Comparison of ENCODE assay signal across 22 cellular contexts in the genomic region with DNA sequence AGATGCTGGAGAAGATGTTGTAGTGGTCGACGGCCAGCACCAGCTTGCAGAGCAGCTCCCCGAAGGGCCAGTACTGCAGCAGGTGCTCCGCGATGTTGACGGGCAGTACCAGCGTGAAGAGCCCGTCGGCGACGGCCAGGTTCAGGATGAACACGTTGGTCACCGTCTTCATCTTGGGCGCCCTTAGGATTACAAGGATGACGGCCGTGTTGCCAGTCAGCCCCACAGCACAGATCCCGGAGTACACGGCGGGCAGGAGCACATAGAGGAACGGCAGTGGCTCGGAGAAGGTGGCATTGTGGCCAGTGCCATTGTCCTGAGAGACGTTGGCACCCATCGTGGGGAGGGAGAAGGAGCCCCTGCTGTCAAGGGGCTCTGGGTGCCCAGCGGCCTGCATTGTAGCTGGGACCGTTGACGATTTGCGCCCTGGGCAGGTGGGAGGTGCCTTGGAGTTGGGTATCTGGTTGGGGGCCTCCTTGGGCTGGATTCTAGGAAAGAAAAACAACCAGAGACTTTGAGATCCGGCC. TPM values are rescaled to one million over a fixed set of nuclear protein-coding genes. Genes with fewer than 3 reads are reported as not detected.
DNase-seq lines count a peak whose midpoint lies in the region; ATAC-seq lines count a peak whose summit lies in the region.
"Had no signal": no experiment of that assay in that cellular context is flagged by ENCODE, and none has a peak within 500 bp of the region (broad histone marks: within the 10 kb centered on the region; RNA-seq: fewer than 3 reads in every experiment).

No MANE protein-coding gene starts in this region.

- no peaks in the 10 kb centered on the region for H3K9me3 ChIP-seq in BLaER1 treated with 17β-estradiol and CSF1 and Interleukin-3, amounts not matched to agents 10 nM and 100 nM (replicated peaks in 1 of 11)
- H3K9me3 ChIP-seq: colonic mucosa, prostate gland had no signal

- no peak overlapping the region for H3K9ac ChIP-seq in BLaER1 treated with 17β-estradiol and CSF1 and Interleukin-3, amounts not matched to agents 10 nM and 100 nM

- H3K27ac ChIP-seq in BLaER1 treated with 17β-estradiol and CSF1 and Interleukin-3, amounts not matched to agents 10 nM and 100 nM = no peak overlapping the region
- H3K27ac ChIP-seq: colonic mucosa, prostate gland had no signal

- H4K20me1 ChIP-seq in BLaER1 treated with 17β-estradiol and CSF1 and Interleukin-3, amounts not matched to agents 10 nM and 100 nM = peaks cover 0 to 45% (median 2%) of the 10 kb centered on the region in 11 experiments; a peak in 9 of 22 replicates

- H3K4me2 ChIP-seq in BLaER1 treated with 17β-estradiol and CSF1 and Interleukin-3, amounts not matched to agents 10 nM and 100 nM = peak overlapping the region in 6 of 11 experiments; percentile 71 to 89 (median 80); a peak in 2 of 22 replicates

- DNase-seq in ELF-1 (ENCODE audit: low read depth, low spot score) (peak; percentile 1), left ventricle myocardium superior (peak; percentile 22), posterior vena cava (ENCODE audit: low spot score) (peak; percentile 73), NCI-H2227 (lab: John Stamatoyannopoulos, UW; ENCODE audit: unreplicated experiment) (no peak)
- DNase-seq: activated B cell treated with CpG ODN at 0.5 μM for 24 hours, colonic mucosa, GF-D8, HFFc6, KBM-7, NCI-H1436 treated with DMSO at 0.1 percent for 48 hours, NCI-H526, small intestine had no signal

- ATAC-seq in left ventricle myocardium superior = no peak
- ATAC-seq in HG03354 (IDR thresholded peaks at IDR 0.05; ENCODE audit: poor library complexity, severe bottlenecking, unreplicated experiment) = no peak
- ATAC-seq in GM18868 (IDR thresholded peaks at IDR 0.05; ENCODE audit: unreplicated experiment) = no peak
- ATAC-seq: SK-N-SH treated with all-trans-retinoic acid at 6 μM for 48 hours; stimulated activated memory B cell treated with anti-CD40 and anti-IgM and Interleukin-4, amounts not matched to agents 10 μg/mL and 1 μg/mL and 100 μg/mL, for 72 hours had no signal

- H3K4me1 ChIP-seq in BLaER1 treated with 17β-estradiol and CSF1 and Interleukin-3, amounts not matched to agents 10 nM and 100 nM = peaks cover 22 to 71% (median 58%) of the 10 kb centered on the region in 10 experiments
- H3K4me1 ChIP-seq: colonic mucosa had no signal

- no peak overlapping the region for H3K4me3 ChIP-seq in BLaER1 treated with 17β-estradiol and CSF1 and Interleukin-3, amounts not matched to agents 10 nM and 100 nM
- H3K4me3 ChIP-seq: colonic mucosa, prostate gland had no signal

- intact Hi-C loops in left ventricle myocardium superior (cut with micrococcal nuclease) = no loop called here
- intact Hi-C loops in posterior vena cava (cut with DNase I) = no loop called here

- no peaks in the 10 kb centered on the region for H3K36me3 ChIP-seq in BLaER1 treated with 17β-estradiol and CSF1 and Interleukin-3, amounts not matched to agents 10 nM and 100 nM
- H3K36me3 ChIP-seq: colonic mucosa, prostate gland had no signal

- peaks cover 20 to 28% (median 26%) of the 10 kb centered on the region in 11 experiments for H3K27me3 ChIP-seq in BLaER1 treated with 17β-estradiol and CSF1 and Interleukin-3, amounts not matched to agents 10 nM and 100 nM

RNA-seq across cellular contexts. Expression of gene NPBWR2, which starts 0.9 kb away (rescaled TPM):
- not detected for total RNA-seq in left ventricle myocardium superior
- total RNA-seq in posterior vena cava = not detected
- total RNA-seq: activated B cell treated with CpG ODN at 0.5 μM for 24 hours; activated T-helper 17 cell treated with anti-CD3 and anti-CD28 coated beads, Interleukin-2, amount 50 U/mL, for 72 hours; colonic mucosa; fibroblast of lung; HFFc6; mesothelial cell of epicardium; prostate gland; RPMI7951 had no signal

RNA-seq across cellular contexts. Expression of gene LKAAEAR1, which starts 22.3 kb away (rescaled TPM):
- total RNA-seq in left ventricle myocardium superior = not detected
- not detected for total RNA-seq in posterior vena cava
- total RNA-seq: colonic mucosa, fibroblast of lung, HFFc6, mesothelial cell of epicardium had no signal

RNA-seq across cellular contexts. Expression of gene OPRL1, which starts 26.6 kb away (rescaled TPM):
- total RNA-seq in left ventricle myocardium superior (0.27 TPM), posterior vena cava (1 to 10 TPM in 1 of 2 donors, under 1 TPM in 1; 0.76 to 1.4 TPM)

RNA-seq across cellular contexts. Expression of gene RGS19, which starts 27.2 kb away (rescaled TPM):
- 5.4 TPM for total RNA-seq in left ventricle myocardium superior
- 10 to 100 TPM; 18.0 to 19.1 TPM for total RNA-seq in posterior vena cava

RNA-seq across cellular contexts. Expression of gene TCEA2, which starts 43.5 kb away (rescaled TPM):
- 35.6 TPM for total RNA-seq in left ventricle myocardium superior
- 10 to 100 TPM; 39.5 to 41.3 TPM for total RNA-seq in posterior vena cava
